In genomic region chr16:23538919-23539278, GRCh38 we compare ENCODE assay signal across 19 cellular contexts. TPM values are rescaled to one million over a fixed set of nuclear protein-coding genes. Genes with fewer than 3 reads are reported as not detected.
A peak's percentile ranks its signal among the peaks of the same experiment; 100 is the strongest.
DNase-seq lines count a peak whose midpoint lies in the region; TF ChIP-seq lines count a peak whose summit lies in the region.
"Had no signal": no experiment of that assay in that cellular context is flagged by ENCODE, and none has a peak within 500 bp of the region (broad histone marks: within the 10 kb centered on the region; RNA-seq: fewer than 3 reads in every experiment).

No MANE protein-coding gene starts in this region.

- H3K36me3 ChIP-seq in Caco-2 (ENCODE audit: control insufficient read depth, insufficient read depth, low read length) (no peaks in the 10 kb centered on the region; the same call in 1 of the 2 replicates), mesodermal cell (ENCODE audit: control insufficient read depth, insufficient read depth, low read length) (peaks cover 79% of the 10 kb centered on the region), SJCRH30 (peaks cover 37% of the 10 kb centered on the region), ascending aorta (peaks cover 33 to 73% of the 10 kb centered on the region in 2 donors)

- no TSS peak for BruUV-seq in Caco-2 (replicated peaks; lab: Mats Ljungman, UMichigan)

- no peak overlapping the region for H3K4me3 ChIP-seq in AG04450 (ENCODE audit: low read depth, low read length)
- no peak overlapping the region for H3K4me3 ChIP-seq in Caco-2 (ENCODE audit: low read depth, low read length)
- no peak overlapping the region for H3K4me3 ChIP-seq in mesodermal cell (ENCODE audit: extremely low read depth, insufficient read depth, low read length, poor library complexity, severe bottlenecking)
- no peak overlapping the region for H3K4me3 ChIP-seq in SJCRH30
- H3K4me3 ChIP-seq in ascending aorta = no peak overlapping the region
- H3K4me3 ChIP-seq: BLaER1, lower lobe of right lung, pancreas, testis had no signal

- POLR2A ChIA-PET in AG04450 (lab: Yijun Ruan, JAX) = interaction anchor here (1.2 kb wide), 1 partner anchor 18 kb away, joined by 3 read pairs; the partner anchor contains the start of genes EARS2 and UBFD1
- POLR2A ChIA-PET in Caco-2 (lab: Charles Lee) = interaction anchor here (0.6 kb wide), 1 partner anchor 18 kb away, joined by 8 read pairs; the partner anchor contains the start of gene EARS2

- intact Hi-C loops in Caco-2 (cut with micrococcal nuclease; ENCODE audit: unreplicated experiment) (no loop called here), ascending aorta (cut with DNase I) (no loop called here)

- H3K36me3 Mint-ChIP-seq in Caco-2 (ENCODE audit: insufficient read depth, unreplicated experiment) = peaks cover 26% of the 10 kb centered on the region
- H3K36me3 Mint-ChIP-seq in activated naive CD8-positive, alpha-beta T cell treated with anti-CD3 and anti-CD28 coated beads for 36 hours = peaks cover 19% of the 10 kb centered on the region

- H3K9me3 Mint-ChIP-seq in Caco-2 (ENCODE audit: unreplicated experiment) = no peaks in the 10 kb centered on the region
- H3K9me3 Mint-ChIP-seq in activated naive CD8-positive, alpha-beta T cell treated with anti-CD3 and anti-CD28 coated beads for 36 hours = no peaks in the 10 kb centered on the region
- H3K9me3 Mint-ChIP-seq: central memory CD8-positive, alpha-beta T cell; naive B cell had no signal

- H3K27me3 ChIP-seq in AG04450 (ENCODE audit: control insufficient read depth, insufficient read depth, low read length) = no peaks in the 10 kb centered on the region
- no peaks in the 10 kb centered on the region for H3K27me3 ChIP-seq in Caco-2 (replicated peaks; ENCODE audit: control insufficient read depth, insufficient read depth, low read length)
- no peaks in the 10 kb centered on the region for H3K27me3 ChIP-seq in SJCRH30
- no peaks in the 10 kb centered on the region for H3K27me3 ChIP-seq in ascending aorta
- H3K27me3 ChIP-seq: BLaER1, pancreas, testis had no signal

- H3K4me1 Mint-ChIP-seq in Caco-2 (ENCODE audit: low read depth, unreplicated experiment) = no peaks in the 10 kb centered on the region
- peaks cover 4% of the 10 kb centered on the region for H3K4me1 Mint-ChIP-seq in activated naive CD8-positive, alpha-beta T cell treated with anti-CD3 and anti-CD28 coated beads for 36 hours
- H3K4me1 Mint-ChIP-seq: central memory CD8-positive, alpha-beta T cell had no signal

- TF ChIP-seq CTCF in AG04450 (IDR thresholded peaks at IDR 0.05; ENCODE audit: low read depth, low read length) (no peak), Caco-2 (IDR thresholded peaks at IDR 0.05; ENCODE audit: insufficient read depth in 1 of 2, low read depth in 1 of 2, low read length in 1 of 2, severe bottlenecking in 1 of 2, unreplicated experiment in 1 of 2) (no peak), ascending aorta (IDR thresholded peaks at IDR 0.05) (no peak)

- peak overlapping the region; percentile 42 for H3K27ac Mint-ChIP-seq in Caco-2 (ENCODE audit: unreplicated experiment)
- peak overlapping the region; percentile 74 for H3K27ac Mint-ChIP-seq in activated naive CD8-positive, alpha-beta T cell treated with anti-CD3 and anti-CD28 coated beads for 36 hours
- H3K27ac Mint-ChIP-seq: naive B cell had no signal

- no peaks in the 10 kb centered on the region for H3K4me1 ChIP-seq in Caco-2
- H3K4me1 ChIP-seq in mesodermal cell (ENCODE audit: control insufficient read depth, insufficient read depth, low read length, poor library complexity, severe bottlenecking) = peaks cover 4% of the 10 kb centered on the region
- no peaks in the 10 kb centered on the region for H3K4me1 ChIP-seq in SJCRH30
- H3K4me1 ChIP-seq in ascending aorta = no peaks in the 10 kb centered on the region
- H3K4me1 ChIP-seq: BLaER1, lower lobe of right lung, pancreas, testis had no signal

- H3K9me3 ChIP-seq in AG04450 (ENCODE audit: control insufficient read depth, insufficient read depth, low read length) = no peaks in the 10 kb centered on the region; the same call in 1 of the 2 replicates
- no peaks in the 10 kb centered on the region for H3K9me3 ChIP-seq in Caco-2
- H3K9me3 ChIP-seq in mesodermal cell (ENCODE audit: control insufficient read depth, low read length) = no peaks in the 10 kb centered on the region
- H3K9me3 ChIP-seq in SJCRH30 (replicated peaks) = no peaks in the 10 kb centered on the region
- H3K9me3 ChIP-seq in ascending aorta = no peaks in the 10 kb centered on the region
- H3K9me3 ChIP-seq: BLaER1, lower lobe of right lung, pancreas, testis had no signal

- CTCF ChIA-PET in AG04450 (lab: Charles Lee) = interaction anchor here (1.1 to 3.4 kb wide), 2 partner anchors 11 to 19 kb away, joined by 3 to 20 read pairs; partner anchors contain the start of genes EARS2 and UBFD1
- CTCF ChIA-PET in Caco-2 (lab: Charles Lee) = interaction anchor here (1.0 kb wide), 1 partner anchor 19 kb away, joined by 3 read pairs; the partner anchor contains the start of gene UBFD1

- H3K27me3 Mint-ChIP-seq in Caco-2 (ENCODE audit: insufficient read depth, unreplicated experiment) = no peaks in the 10 kb centered on the region
- no peaks in the 10 kb centered on the region for H3K27me3 Mint-ChIP-seq in activated naive CD8-positive, alpha-beta T cell treated with anti-CD3 and anti-CD28 coated beads for 36 hours
- H3K27me3 Mint-ChIP-seq: central memory CD8-positive, alpha-beta T cell; naive B cell had no signal

- H3K4me3 Mint-ChIP-seq in Caco-2 (ENCODE audit: unreplicated experiment) = no peak overlapping the region
- no peak overlapping the region for H3K4me3 Mint-ChIP-seq in activated naive CD8-positive, alpha-beta T cell treated with anti-CD3 and anti-CD28 coated beads for 36 hours
- H3K4me3 Mint-ChIP-seq: central memory CD8-positive, alpha-beta T cell; naive B cell had no signal

- peak overlapping the region; percentile 52 for H3K27ac ChIP-seq in AG04450 (ENCODE audit: low read depth, low read length)
- H3K27ac ChIP-seq in mesodermal cell (ENCODE audit: low read depth, low read length, severe bottlenecking) = peak overlapping the region; percentile 88
- no peak overlapping the region for H3K27ac ChIP-seq in SJCRH30
- H3K27ac ChIP-seq in ascending aorta = peak overlapping the region in 1 of 2 donors; percentile 21
- H3K27ac ChIP-seq: BLaER1, lower lobe of right lung, pancreas, testis had no signal

- DNase-seq in AG04450 (ENCODE audit: low read depth, low spot score) (no peak), Caco-2 (no peak), SJCRH30 (no peak), ascending aorta (ENCODE audit: low spot score in 2 of 2) (no peak), RKO (ENCODE audit: low spot score) (no peak)
- no peak for DNase-seq in activated naive CD8-positive, alpha-beta T cell treated with anti-CD3 and anti-CD28 coated beads for 36 hours
- DNase-seq: activated CD4-positive, alpha-beta T cell treated with anti-CD3 and anti-CD28 coated beads for 48 hours; activated T-cell treated with anti-CD3 and anti-CD28 coated beads, Interleukin-2, amount 50 U/mL, for 48 hours; effector CD4-positive, alpha-beta T cell; glutamatergic neuron; lower lobe of right lung; naive B cell; NCI-H1694; NCI-H2227 treated with DMSO at 0.1 percent for 48 hours; testis had no signal

- 100% methylated on average over 1 of the region's 1 CpG; no CpG with 5 or more reads in 1 of the 2 experiments for WGBS in mesodermal cell (ENCODE audit: insufficient coverage in 2 of 2), 2 experiments

RNA-seq across cellular contexts. Expression of gene EARS2, which starts 18.3 kb away (rescaled TPM):
- 36.0 and 42.7 TPM in 2 replicates for polyA plus RNA-seq in AG04450 (2011; rRNA removed)
- 44.3 and 51.2 TPM in 2 replicates for polyA minus RNA-seq in AG04450 (2011; rRNA and poly(A)+ RNA removed)
- total RNA-seq in Caco-2 (2022) = 29.6 and 32.4 TPM in 2 replicates
- 10 to 100 TPM; 25.2 to 30.4 TPM for total RNA-seq in activated naive CD8-positive, alpha-beta T cell treated with anti-CD3 and anti-CD28 coated beads for 36 hours
- 20.3 TPM for polyA plus RNA-seq in mesodermal cell (2013, experiment 1 of 2)
- 15.7 TPM for polyA plus RNA-seq in mesodermal cell (2013, experiment 2 of 2)
- 24.1 and 25.9 TPM in 2 replicates for total RNA-seq in SJCRH30 (2014; rRNA removed; shearing (Covaris generic))
- 16.8 TPM for total RNA-seq in ascending aorta

RNA-seq across cellular contexts. Expression of gene UBFD1, which starts 18.6 kb away (rescaled TPM):
- polyA plus RNA-seq in AG04450 (2011; rRNA removed) = 92.4 and 101 TPM in 2 replicates
- 57.0 and 65.5 TPM in 2 replicates for polyA minus RNA-seq in AG04450 (2011; rRNA and poly(A)+ RNA removed)
- total RNA-seq in Caco-2 (2022) = 78.6 and 83.1 TPM in 2 replicates
- 10 to 100 TPM; 60.4 to 62.7 TPM for total RNA-seq in activated naive CD8-positive, alpha-beta T cell treated with anti-CD3 and anti-CD28 coated beads for 36 hours
- 75.7 TPM for polyA plus RNA-seq in mesodermal cell (2013, experiment 1 of 2)
- 68.6 TPM for polyA plus RNA-seq in mesodermal cell (2013, experiment 2 of 2)
- 64.3 and 66.1 TPM in 2 replicates for total RNA-seq in SJCRH30 (2014; rRNA removed; shearing (Covaris generic))
- 51.8 TPM for total RNA-seq in ascending aorta

RNA-seq across cellular contexts. Expression of gene GGA2, which starts 28.6 kb away (rescaled TPM):
- polyA plus RNA-seq in AG04450 (2011; rRNA removed) = 32.3 and 42.5 TPM in 2 replicates
- 33.8 and 39.1 TPM in 2 replicates for polyA minus RNA-seq in AG04450 (2011; rRNA and poly(A)+ RNA removed)
- total RNA-seq in Caco-2 (2022) (92.7 and 93.4 TPM in 2 replicates), ascending aorta (10.7 TPM)
- total RNA-seq in activated naive CD8-positive, alpha-beta T cell treated with anti-CD3 and anti-CD28 coated beads for 36 hours = 10 to 100 TPM; 70.9 to 80.9 TPM
- polyA plus RNA-seq in mesodermal cell (2013, experiment 1 of 2) = 44.7 TPM
- polyA plus RNA-seq in mesodermal cell (2013, experiment 2 of 2) = 39.8 TPM
- 66.7 and 80.4 TPM in 2 replicates for total RNA-seq in SJCRH30 (2014; rRNA removed; shearing (Covaris generic))

RNA-seq across cellular contexts. Expression of gene NDUFAB1, which starts 57.2 kb away (rescaled TPM):
- 97.6 and 130 TPM in 2 replicates for polyA plus RNA-seq in AG04450 (2011; rRNA removed)
- polyA minus RNA-seq in AG04450 (2011; rRNA and poly(A)+ RNA removed) = 15.7 and 24.0 TPM in 2 replicates
- total RNA-seq in Caco-2 (2022) (83.4 and 87.1 TPM in 2 replicates), ascending aorta (71.4 TPM)
- total RNA-seq in activated naive CD8-positive, alpha-beta T cell treated with anti-CD3 and anti-CD28 coated beads for 36 hours = 100 to 1,000 TPM; 175 to 183 TPM
- polyA plus RNA-seq in mesodermal cell (2013, experiment 1 of 2) = 150 TPM
- 167 TPM for polyA plus RNA-seq in mesodermal cell (2013, experiment 2 of 2)
- total RNA-seq in SJCRH30 (2014; rRNA removed; shearing (Covaris generic)) = 158 and 165 TPM in 2 replicates
